Comparison of ENCODE assay signal across 1 cellular context in the genomic region with DNA sequence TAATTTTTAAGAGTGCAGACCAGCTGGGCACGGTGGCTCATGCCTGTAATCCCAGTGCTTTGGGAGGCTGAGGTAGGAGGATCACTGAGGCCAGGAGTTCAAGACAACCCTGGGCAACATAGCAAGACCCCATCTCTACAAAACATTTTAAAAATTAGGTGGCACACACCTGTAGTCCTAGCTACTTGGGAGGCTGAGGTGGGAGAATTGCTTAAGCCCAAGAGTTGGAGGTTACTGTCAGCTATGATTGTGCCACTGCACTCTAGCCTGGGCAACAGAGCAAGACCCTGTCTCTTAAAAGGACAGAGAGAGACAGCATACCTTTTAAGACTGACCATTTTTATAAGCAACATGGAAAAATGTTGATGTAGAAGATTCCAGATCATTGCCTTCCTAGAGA. TPM values are rescaled to one million over a fixed set of nuclear protein-coding genes. Genes with fewer than 3 reads are reported as not detected.
"Had no signal": no experiment of that assay in that cellular context is flagged by ENCODE, and none has a peak within 500 bp of the region (broad histone marks: within the 10 kb centered on the region; RNA-seq: fewer than 3 reads in every experiment).

No MANE protein-coding gene starts in this region.

RNA-seq across cellular contexts. Expression of a gene that starts 58.4 kb away (rescaled TPM):
- polyA plus RNA-seq: neural cell had no signal
